ENCODE assay signal across 8 cellular contexts in genomic region chr1:67489643-67490042, GRCh38. TPM values are rescaled to one million over a fixed set of nuclear protein-coding genes. Genes with fewer than 3 reads are reported as not detected.
DNase-seq lines count a peak whose midpoint lies in the region; ATAC-seq and TF ChIP-seq lines count a peak whose summit lies in the region.

No MANE protein-coding gene starts in this region.

- TF ChIP-seq CTCF in type B pancreatic cell (conservative IDR thresholded peaks at IDR 0.05), result peak; percentile 37

- H3K4me1 Mint-ChIP-seq in type B pancreatic cell (ENCODE audit: unreplicated experiment), result peaks cover 7% of the 10 kb centered on the region

- peaks cover 4% of the 10 kb centered on the region for H3K27me3 Mint-ChIP-seq in type B pancreatic cell

- H3K9ac ChIP-seq in NT2/D1 (ENCODE audit: insufficient read length, low read depth), result no peak overlapping the region

- H3K4me1 ChIP-seq in NT2/D1 (ENCODE audit: insufficient read depth, insufficient read length), result no peaks in the 10 kb centered on the region

- peak; percentile 40 for DNase-seq in D341Med (ENCODE audit: low spot score)
- DNase-seq in NT2/D1 (ENCODE audit: low read depth, low spot score), result peak; percentile 20
- peak; percentile 4 for DNase-seq in fibroblast of the conjunctiva (ENCODE audit: low read depth)
- DNase-seq in type B pancreatic cell (ENCODE audit: extremely low spot score, unreplicated experiment), result no peak
- no peak for DNase-seq in middle frontal gyrus (ENCODE audit: extremely low spot score, low spot score)
- no peak for DNase-seq in activated CD4-positive, alpha-beta T cell treated with anti-CD3 and anti-CD28 coated beads for 4 hours

- H3K9me3 Mint-ChIP-seq in type B pancreatic cell, result no peaks in the 10 kb centered on the region

- peak; percentile 48 for ATAC-seq in GM19397 (IDR thresholded peaks at IDR 0.05; ENCODE audit: unreplicated experiment)
- ATAC-seq in HG03439 (IDR thresholded peaks at IDR 0.05; ENCODE audit: unreplicated experiment), result no peak

- no peaks in the 10 kb centered on the region for H3K36me3 Mint-ChIP-seq in type B pancreatic cell

- no peaks in the 10 kb centered on the region for H3K36me3 ChIP-seq in NT2/D1 (ENCODE audit: insufficient read depth, insufficient read length, low read length)

- H3K9me3 ChIP-seq in NT2/D1 (ENCODE audit: insufficient read depth, low read length), result no peaks in the 10 kb centered on the region

- no peak overlapping the region for H3K27ac Mint-ChIP-seq in type B pancreatic cell

- no peak overlapping the region for H3K4me3 ChIP-seq in NT2/D1 (ENCODE audit: insufficient read length, low read depth)

- H3K27me3 ChIP-seq in NT2/D1 (ENCODE audit: insufficient read depth, insufficient read length), result no peaks in the 10 kb centered on the region

- H3K4me3 Mint-ChIP-seq in type B pancreatic cell, result no peak overlapping the region

RNA-seq across cellular contexts. Expression of gene SERBP1, which starts 59.4 kb away (rescaled TPM):
- 252 and 277 TPM in 2 replicates for total RNA-seq in type B pancreatic cell (ENCODE audit: low replicate concordance)

Comparison
In these comparisons a context has a peak if more than half of its experiments do, and no peak if none do; other contexts are left out.
1. DNase-seq: peak in D341Med (single experiment), NT2/D1 (single experiment) and fibroblast of the conjunctiva (single experiment); none in type B pancreatic cell (single experiment), middle frontal gyrus (single experiment) and activated CD4-positive, alpha-beta T cell treated with anti-CD3 and anti-CD28 coated beads for 4 hours (0 of 2).